ENCODE assay signal across 13 cellular contexts in genomic region chr12:7039403-7039802, GRCh38.
"Had no signal": no experiment of that assay in that cellular context is flagged by ENCODE, and none has a peak within 500 bp of the region (broad histone marks: within the 10 kb centered on the region; RNA-seq: fewer than 3 reads in every experiment).

No MANE protein-coding gene starts in this region.

- H3K36me3 Mint-ChIP-seq: activated naive CD4-positive, alpha-beta T cell treated with anti-CD3 and anti-CD28 coated beads, Interleukin-2, amount 50 U/mL, for 24 hours; natural killer cell treated with Interleukin-12 subunit alpha and Interleukin-12 subunit beta and Interleukin-15 and Interleukin-18, amount 100 ng/mL, for 72 hours; stimulated activated naive B cell treated with anti-CD40 and anti-IgM and Interleukin-4, amounts not matched to agents 10 μg/mL and 1 μg/mL and 100 μg/mL, for 72 hours had no signal

- ATAC-seq: natural killer cell treated with Interleukin-12 subunit alpha and Interleukin-12 subunit beta and Interleukin-15 and Interleukin-18, amount 100 ng/mL, for 72 hours; stimulated activated naive B cell treated with anti-CD40 and anti-IgM and Interleukin-4, amounts not matched to agents 10 μg/mL and 1 μg/mL and 100 μg/mL, for 72 hours had no signal

- H3K36me3 ChIP-seq: ascending aorta, esophagus squamous epithelium, thyroid gland had no signal

- FAIRE-seq: urothelium cell line had no signal

- H3K4me3 Mint-ChIP-seq: activated naive CD4-positive, alpha-beta T cell treated with anti-CD3 and anti-CD28 coated beads, Interleukin-2, amount 50 U/mL, for 24 hours; natural killer cell treated with Interleukin-12 subunit alpha and Interleukin-12 subunit beta and Interleukin-15 and Interleukin-18, amount 100 ng/mL, for 72 hours; stimulated activated naive B cell treated with anti-CD40 and anti-IgM and Interleukin-4, amounts not matched to agents 10 μg/mL and 1 μg/mL and 100 μg/mL, for 72 hours had no signal

- H3K27ac ChIP-seq: ascending aorta, esophagus squamous epithelium, thyroid gland, VCaP had no signal

- DNase-seq: activated CD4-positive, alpha-beta T cell treated with anti-CD3 and anti-CD28 coated beads, Interleukin-2, amount 50 U/mL, for 48 hours; activated gamma-delta T cell; effector CD4-positive, alpha-beta T cell; esophagus squamous epithelium; stimulated activated naive B cell treated with anti-CD40 and anti-IgM and Interleukin-4, amounts not matched to agents 10 μg/mL and 1 μg/mL and 100 μg/mL, for 72 hours; T-helper 1 cell; T1000; thyroid gland had no signal

- H3K9me3 ChIP-seq: ascending aorta, esophagus squamous epithelium, thyroid gland had no signal

- H3K4me1 Mint-ChIP-seq: activated naive CD4-positive, alpha-beta T cell treated with anti-CD3 and anti-CD28 coated beads, Interleukin-2, amount 50 U/mL, for 24 hours had no signal

- H3K4me1 ChIP-seq: ascending aorta, thyroid gland had no signal

- H3K27me3 Mint-ChIP-seq: activated naive CD4-positive, alpha-beta T cell treated with anti-CD3 and anti-CD28 coated beads, Interleukin-2, amount 50 U/mL, for 24 hours; natural killer cell treated with Interleukin-12 subunit alpha and Interleukin-12 subunit beta and Interleukin-15 and Interleukin-18, amount 100 ng/mL, for 72 hours; stimulated activated naive B cell treated with anti-CD40 and anti-IgM and Interleukin-4, amounts not matched to agents 10 μg/mL and 1 μg/mL and 100 μg/mL, for 72 hours had no signal

- H3K27me3 ChIP-seq: ascending aorta, esophagus squamous epithelium, thyroid gland had no signal

- H3K4me3 ChIP-seq: ascending aorta, esophagus squamous epithelium, thyroid gland had no signal

- H3K9me3 Mint-ChIP-seq: activated naive CD4-positive, alpha-beta T cell treated with anti-CD3 and anti-CD28 coated beads, Interleukin-2, amount 50 U/mL, for 24 hours; natural killer cell treated with Interleukin-12 subunit alpha and Interleukin-12 subunit beta and Interleukin-15 and Interleukin-18, amount 100 ng/mL, for 72 hours; stimulated activated naive B cell treated with anti-CD40 and anti-IgM and Interleukin-4, amounts not matched to agents 10 μg/mL and 1 μg/mL and 100 μg/mL, for 72 hours had no signal

- H3K27ac Mint-ChIP-seq: activated naive CD4-positive, alpha-beta T cell treated with anti-CD3 and anti-CD28 coated beads, Interleukin-2, amount 50 U/mL, for 24 hours; natural killer cell treated with Interleukin-12 subunit alpha and Interleukin-12 subunit beta and Interleukin-15 and Interleukin-18, amount 100 ng/mL, for 72 hours; stimulated activated naive B cell treated with anti-CD40 and anti-IgM and Interleukin-4, amounts not matched to agents 10 μg/mL and 1 μg/mL and 100 μg/mL, for 72 hours had no signal
